8 cellular contexts compared by ENCODE assay signal in genomic region chr14:36320210-36321003, GRCh38. TPM values are rescaled to one million over a fixed set of nuclear protein-coding genes. Genes with fewer than 3 reads are reported as not detected.
DNase-seq lines count a peak whose midpoint lies in the region; ATAC-seq and TF ChIP-seq lines count a peak whose summit lies in the region.

MBIP (minus strand) TSS chr14:36320637; CDS start chr14:36320588, 49 bp downstream.

- H3K27ac ChIP-seq in PC-9 (peak within 1 kb of the TSS; percentile 21; the same call in 1 of the 2 replicates), esophagus (ENCODE audit: low read depth in 2 of 2, low read length in 1 of 2) (peak within 1 kb of the TSS; percentile 78 to 96)

- CTCF ChIA-PET in PC-9 (lab: Charles Lee) = no interaction called here

- no peaks in the 10 kb centered on the region for H3F3A ChIP-seq in PC-9 (ENCODE audit: insufficient read depth, low read depth)

- H3K27me3 ChIP-seq in PC-9 (ENCODE audit: insufficient read depth, low read depth) (no peaks in the 10 kb centered on the region), esophagus (ENCODE audit: control insufficient read depth in 1 of 2, insufficient read depth in 2 of 2, low read length in 2 of 2) (no peaks in the 10 kb centered on the region), mucosa of stomach (ENCODE audit: control insufficient read depth, insufficient read depth, low read length) (no peaks in the 10 kb centered on the region)

- POLR2A ChIA-PET in PC-9 (lab: Charles Lee; ENCODE audit: unreplicated experiment) = interaction anchor here (0.6 to 0.7 kb wide), 6 partner anchors 14 to 1218 kb away, joined by 3 to 11 read pairs (median 4); no protein-coding TSS in a partner anchor

- H3K4me1 ChIP-seq in PC-9 (replicated peaks; ENCODE audit: insufficient read depth) (peaks cover 24% of the 10 kb centered on the region), esophagus (ENCODE audit: control insufficient read depth in 2 of 2, insufficient read depth in 2 of 2, low read length in 1 of 2) (no peaks in the 10 kb centered on the region), mucosa of stomach (ENCODE audit: control insufficient read depth, insufficient read depth, low read length) (no peaks in the 10 kb centered on the region)

- H3K9ac ChIP-seq in mucosa of stomach (ENCODE audit: low read length) = peak within 1 kb of the TSS; percentile 97

- peak within 1 kb of the TSS; percentile 99 for H2AFZ ChIP-seq in PC-9

- H3K9me2 ChIP-seq in PC-9 (ENCODE audit: insufficient read depth) = no peaks in the 10 kb centered on the region

- peak; percentile 93 for DNase-seq in DMS 273 treated with DMSO at 0.1 percent for 48 hours (lab: John Stamatoyannopoulos, UW)
- DNase-seq in Jurkat, Clone E6-1 (ENCODE audit: low read depth, low spot score) = peak; percentile 97
- DNase-seq in PC-9 = peak; percentile 71 to 86
- DNase-seq in activated T-cell treated with anti-CD3 and anti-CD28 coated beads, Interleukin-2, amount 50 U/mL, for 1 hour = peak; percentile 84
- peak; percentile 74 for DNase-seq in stimulated activated CD8-positive, alpha-beta memory T cell treated with anti-CD3 and anti-CD28 coated beads, Interleukin-7, amount 100 ng/mL, for 1 hour (ENCODE audit: low read depth in 2 of 2)

- no peaks in the 10 kb centered on the region for H3K36me3 ChIP-seq in PC-9 (ENCODE audit: low read depth)
- no peaks in the 10 kb centered on the region for H3K36me3 ChIP-seq in esophagus (ENCODE audit: control insufficient read depth in 2 of 2, insufficient read depth in 2 of 2, low read length in 1 of 2)
- no peaks in the 10 kb centered on the region for H3K36me3 ChIP-seq in mucosa of stomach (ENCODE audit: control insufficient read depth, insufficient read depth, low read length)

- WGBS in esophagus, 2 donors = 2 to 3% methylated on average over 34 of the region's 34 CpGs

- ATAC-seq in GM21619 (IDR thresholded peaks at IDR 0.05; ENCODE audit: unreplicated experiment) = peak; percentile 95

- intact Hi-C loops in PC-9 (cut with micrococcal nuclease; ENCODE audit: unreplicated experiment) = no loop called here

- H3K79me2 ChIP-seq in PC-9 (ENCODE audit: low read depth) = peaks cover 47% of the 10 kb centered on the region

- peak within 1 kb of the TSS; percentile 84 for H3K4me2 ChIP-seq in PC-9

- H3K9me3 ChIP-seq in PC-9 (ENCODE audit: insufficient read depth, low read depth) (no peaks in the 10 kb centered on the region), esophagus (ENCODE audit: control insufficient read depth in 2 of 2, insufficient read depth in 1 of 2, low read depth in 1 of 2, low read length in 1 of 2) (no peaks in the 10 kb centered on the region), mucosa of stomach (ENCODE audit: control insufficient read depth, low read length) (no peaks in the 10 kb centered on the region)

- H3K4me3 ChIP-seq in Jurkat, Clone E6-1 (ENCODE audit: low read length) = peak within 1 kb of the TSS; percentile 91
- H3K4me3 ChIP-seq in PC-9 (peak within 1 kb of the TSS; percentile 90), esophagus (ENCODE audit: low read depth in 1 of 2, low read length in 2 of 2) (peak within 1 kb of the TSS; percentile 81 to 96), mucosa of stomach (ENCODE audit: low read length) (peak within 1 kb of the TSS; percentile 91)

- TSS peak; percentile 70 for BruUV-seq in PC-9 (replicated peaks; lab: Mats Ljungman, UMichigan)

- no peak for TF ChIP-seq CTCF in PC-9 (conservative IDR thresholded peaks at IDR 0.05)

- no peaks in the 10 kb centered on the region for H4K20me1 ChIP-seq in PC-9 (ENCODE audit: insufficient read depth)

RNA-seq across cellular contexts. Expression of gene MBIP, which starts in this region (rescaled TPM):
- 31.1 TPM for polyA plus RNA-seq in Jurkat, Clone E6-1 (2012; ENCODE audit: insufficient read depth, insufficient read length)
- 13.8 and 15.2 TPM in 2 replicates for total RNA-seq in PC-9 (2021)
- 10 to 100 TPM in 1 of 2 donors, 1 to 10 TPM in 1; 9.2 to 11.3 TPM for polyA plus RNA-seq in esophagus

Comparison
In these comparisons a context has a peak if more than half of its experiments do, and no peak if none do; other contexts are left out.
1. Peak in every context shown above with its lines: DNase-seq, ATAC-seq, H3K4me3 ChIP-seq and H3K27ac ChIP-seq.